In the genomic region with DNA sequence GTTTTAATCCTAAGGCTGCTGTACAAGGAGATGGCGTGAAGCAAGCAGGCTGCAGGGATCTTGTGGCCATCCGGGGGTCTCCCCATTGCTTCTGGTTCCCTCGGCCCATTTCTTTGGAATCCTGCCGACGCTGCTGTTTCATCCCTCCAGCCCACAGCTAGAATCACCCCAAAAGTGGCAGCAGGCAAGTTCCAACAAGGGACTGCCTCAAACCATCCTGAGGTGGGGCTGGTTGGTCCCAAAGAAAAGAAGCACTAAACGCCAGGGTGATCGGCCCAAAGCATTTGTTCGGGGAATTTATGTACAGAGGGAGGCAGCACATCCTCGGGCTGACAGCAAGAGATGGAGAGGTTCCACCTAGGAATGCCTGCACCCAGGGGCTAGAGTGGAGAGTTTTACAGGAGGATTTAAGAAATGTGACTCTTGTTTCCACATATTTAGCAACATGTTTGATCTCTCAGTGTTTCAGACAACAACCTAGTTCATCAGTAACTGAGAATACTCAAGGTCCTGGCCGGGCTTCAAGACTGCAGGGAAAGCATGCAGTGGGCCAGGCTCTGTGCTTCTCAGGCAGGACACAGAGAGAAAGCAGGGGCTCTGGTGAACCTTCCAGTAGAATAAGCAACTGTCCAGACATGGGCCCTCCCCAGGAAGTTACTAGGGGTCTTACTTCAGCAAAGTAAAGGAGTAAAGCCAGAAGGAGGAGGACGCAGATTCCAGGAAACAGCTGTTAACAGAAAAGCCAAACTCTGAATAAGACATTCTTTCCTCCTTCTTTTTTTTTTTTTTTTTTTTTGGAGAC, we compare ENCODE assay signal across 18 cellular contexts. TPM values are rescaled to one million over a fixed set of nuclear protein-coding genes. Genes with fewer than 3 reads are reported as not detected.
DNase-seq lines count a peak whose midpoint lies in the region; ATAC-seq and TF ChIP-seq lines count a peak whose summit lies in the region.
"Had no signal": no experiment of that assay in that cellular context is flagged by ENCODE, and none has a peak within 500 bp of the region (broad histone marks: within the 10 kb centered on the region; RNA-seq: fewer than 3 reads in every experiment).

No MANE protein-coding gene starts in this region.

- DNase-seq in left cardiac atrium (peak; percentile 25), left ventricle myocardium superior (no peak), mesothelial cell of epicardium (ENCODE audit: low spot score in 2 of 2, unreplicated experiment in 2 of 2) (no peak), type B pancreatic cell (ENCODE audit: extremely low spot score, unreplicated experiment) (no peak), NCI-H187 treated with DMSO at 0.1 percent for 48 hours (lab: John Stamatoyannopoulos, UW) (no peak), PC-3 (no peak)
- DNase-seq: activated effector memory CD4-positive, alpha-beta T cell treated with anti-CD3 and anti-CD28 coated beads, Interleukin-2, amount 50 U/mL, for 16 hours; KG1; kidney glomerular epithelial cell; NCI-H1105 treated with DMSO at 0.1 percent for 48 hours; Peyer's patch; stimulated activated naive CD8-positive, alpha-beta T cell treated with anti-CD3 and anti-CD28 coated beads, Interleukin-15, amount 100 ng/mL, for 72 hours had no signal

- H3F3A ChIP-seq in PC-3 (ENCODE audit: low read length, unreplicated experiment): peaks cover 4% of the 10 kb centered on the region

- H3K4me1 Mint-ChIP-seq in brain (peaks cover 32% of the 10 kb centered on the region), mesothelial cell of epicardium (peaks cover 23% of the 10 kb centered on the region), type B pancreatic cell (ENCODE audit: unreplicated experiment) (peaks cover 23% of the 10 kb centered on the region)

- H3K27ac Mint-ChIP-seq in brain (peak overlapping the region in 3 of 5 experiments; percentile 42 to 75 (median 50)), mesothelial cell of epicardium (peak overlapping the region; percentile 71), type B pancreatic cell (peak overlapping the region; percentile 46)
- H3K27ac Mint-ChIP-seq: dendritic cell treated with granulocyte-macrophage colony-stimulating factor and Interleukin-4, amounts not matched to agents 40 ng/mL and 50 ng/mL, for 4 days had no signal

- H3K4me3 ChIP-seq in PC-3 (ENCODE audit: low read length): no peak overlapping the region
- H3K4me3 ChIP-seq: ascending aorta, Peyer's patch, prostate gland had no signal

- H3K36me3 Mint-ChIP-seq in brain (no peaks in the 10 kb centered on the region), mesothelial cell of epicardium (peaks cover 3% of the 10 kb centered on the region), type B pancreatic cell (no peaks in the 10 kb centered on the region)

- no peak overlapping the region for H2AFZ ChIP-seq in PC-3 (ENCODE audit: low read length)

- peaks cover 5% of the 10 kb centered on the region for H3K27me3 Mint-ChIP-seq in brain
- H3K27me3 Mint-ChIP-seq in mesothelial cell of epicardium (ENCODE audit: low read depth): no peaks in the 10 kb centered on the region
- no peaks in the 10 kb centered on the region for H3K27me3 Mint-ChIP-seq in type B pancreatic cell
- H3K27me3 Mint-ChIP-seq: dendritic cell treated with granulocyte-macrophage colony-stimulating factor and Interleukin-4, amounts not matched to agents 40 ng/mL and 50 ng/mL, for 4 days; stimulated activated naive CD8-positive, alpha-beta T cell treated with anti-CD3 and anti-CD28 coated beads, Interleukin-15, amount 100 ng/mL, for 72 hours had no signal

- peak overlapping the region in 2 of 5 experiments; percentile 44 to 79 for H3K4me3 Mint-ChIP-seq in brain
- H3K4me3 Mint-ChIP-seq in mesothelial cell of epicardium: no peak overlapping the region
- no peak overlapping the region for H3K4me3 Mint-ChIP-seq in type B pancreatic cell
- H3K4me3 Mint-ChIP-seq: dendritic cell treated with granulocyte-macrophage colony-stimulating factor and Interleukin-4, amounts not matched to agents 40 ng/mL and 50 ng/mL, for 4 days; stimulated activated naive CD8-positive, alpha-beta T cell treated with anti-CD3 and anti-CD28 coated beads, Interleukin-15, amount 100 ng/mL, for 72 hours had no signal

- no peaks in the 10 kb centered on the region for H3K9me2 ChIP-seq in PC-3 (replicated peaks; ENCODE audit: low read length)

- intact Hi-C loops in left cardiac atrium (cut with DNase I) (loop anchor here in 1 of 2 donors (5.0 kb wide), 1 partner anchor 49 kb away; no protein-coding TSS in a partner anchor), left ventricle myocardium superior (cut with micrococcal nuclease) (no loop called here), PC-3 (cut with micrococcal nuclease) (loop anchor here (10.0 kb wide), 1 partner anchor 546 kb away; no protein-coding TSS in a partner anchor)

- H3K9ac ChIP-seq in PC-3 (ENCODE audit: low read length): no peak overlapping the region

- H3K27ac ChIP-seq in PC-3 (ENCODE audit: low read length): no peak overlapping the region

- H3K4me1 ChIP-seq in PC-3 (ENCODE audit: insufficient read depth, low read length): peaks cover 16% of the 10 kb centered on the region

- H3K27me3 ChIP-seq in PC-3 (ENCODE audit: low read length): no peaks in the 10 kb centered on the region
- H3K27me3 ChIP-seq: ascending aorta, Peyer's patch had no signal

- H3K4me2 ChIP-seq in PC-3 (ENCODE audit: low read length): no peak overlapping the region

- no peaks in the 10 kb centered on the region for H4K20me1 ChIP-seq in PC-3 (ENCODE audit: low read length)

- TF ChIP-seq CTCF in brain (conservative IDR thresholded peaks at IDR 0.05) (no peak), mesothelial cell of epicardium (IDR thresholded peaks at IDR 0.05; ENCODE audit: unreplicated experiment) (no peak), type B pancreatic cell (conservative IDR thresholded peaks at IDR 0.05) (no peak), PC-3 (conservative IDR thresholded peaks at IDR 0.05; ENCODE audit: low read depth, low read length) (no peak)

- no peaks in the 10 kb centered on the region for H3K9me3 ChIP-seq in PC-3 (ENCODE audit: low read length)
- H3K9me3 ChIP-seq: ascending aorta, Peyer's patch, prostate gland had no signal

- H3K9me3 Mint-ChIP-seq in brain (no peaks in the 10 kb centered on the region), mesothelial cell of epicardium (no peaks in the 10 kb centered on the region), type B pancreatic cell (no peaks in the 10 kb centered on the region)
- H3K9me3 Mint-ChIP-seq: dendritic cell treated with granulocyte-macrophage colony-stimulating factor and Interleukin-4, amounts not matched to agents 40 ng/mL and 50 ng/mL, for 4 days; stimulated activated naive CD8-positive, alpha-beta T cell treated with anti-CD3 and anti-CD28 coated beads, Interleukin-15, amount 100 ng/mL, for 72 hours had no signal

- peaks cover 19% of the 10 kb centered on the region for H3K79me2 ChIP-seq in PC-3 (ENCODE audit: low read length)

- POLR2A ChIA-PET in PC-3 (lab: Charles Lee; ENCODE audit: unreplicated experiment): no interaction called here

- CTCF ChIA-PET in PC-3 (lab: Charles Lee): no interaction called here

- no peak for ATAC-seq in left cardiac atrium
- ATAC-seq in left ventricle myocardium superior: no peak
- ATAC-seq in PC-3: no peak
- no peak for ATAC-seq in HG02678 (IDR thresholded peaks at IDR 0.05; ENCODE audit: unreplicated experiment)
- ATAC-seq: stimulated activated naive CD8-positive, alpha-beta T cell treated with anti-CD3 and anti-CD28 coated beads, Interleukin-15, amount 100 ng/mL, for 72 hours had no signal

- H3K36me3 ChIP-seq in PC-3 (ENCODE audit: low read depth, low read length): no peaks in the 10 kb centered on the region
- H3K36me3 ChIP-seq: ascending aorta, Peyer's patch, prostate gland had no signal

- BruUV-seq in PC-3 (replicated peaks; lab: Mats Ljungman, UMichigan): no TSS peak

RNA-seq across cellular contexts. Expression of a gene that starts 4.3 kb away (rescaled TPM):
- total RNA-seq in left cardiac atrium (10 to 100 TPM; 56.4 to 58.1 TPM), left ventricle myocardium superior (131 TPM), mesothelial cell of epicardium (110 to 117 TPM (median 112 TPM) in 3 replicates), type B pancreatic cell (ENCODE audit: low replicate concordance) (73.6 and 114 TPM in 2 replicates), PC-3 (2014; rRNA removed) (164 and 218 TPM in 2 replicates)
- polyA plus RNA-seq in brain (ENCODE audit: insufficient read depth, low read depth, low replicate concordance): 27.2 TPM

RNA-seq across cellular contexts. Expression of a gene that starts 11.1 kb away (rescaled TPM):
- 1 to 10 TPM; 1.3 to 2.5 TPM for total RNA-seq in left cardiac atrium
- 3.6 TPM for total RNA-seq in left ventricle myocardium superior
- 21.7 TPM for polyA plus RNA-seq in brain (ENCODE audit: insufficient read depth, low read depth, low replicate concordance)
- 5.4 to 6.2 TPM (median 5.4 TPM) in 3 replicates for total RNA-seq in mesothelial cell of epicardium
- 8.9 and 9.3 TPM in 2 replicates for total RNA-seq in type B pancreatic cell (ENCODE audit: low replicate concordance)
- 7.9 and 8.8 TPM in 2 replicates for total RNA-seq in PC-3 (2014; rRNA removed)

RNA-seq across cellular contexts. Expression of a gene that starts 21.0 kb away (rescaled TPM):
- total RNA-seq in left cardiac atrium (10 to 100 TPM in 1 of 2 donors, 1 to 10 TPM in 1; 9.5 to 11.0 TPM), left ventricle myocardium superior (47.9 TPM), mesothelial cell of epicardium (63.8 to 70.3 TPM (median 65.4 TPM) in 3 replicates), type B pancreatic cell (ENCODE audit: low replicate concordance) (2.2 and 6.8 TPM in 2 replicates), PC-3 (2014; rRNA removed) (25.9 and 28.4 TPM in 2 replicates)
- polyA plus RNA-seq in brain (ENCODE audit: insufficient read depth, low read depth, low replicate concordance): not detected
- total RNA-seq: H4 had no signal

RNA-seq across cellular contexts. Expression of a gene that starts 36.3 kb away (rescaled TPM):
- total RNA-seq in left cardiac atrium: 100 to 1,000 TPM; 107 to 118 TPM
- 118 TPM for total RNA-seq in left ventricle myocardium superior
- polyA plus RNA-seq in brain (ENCODE audit: insufficient read depth, low read depth, low replicate concordance): 231 TPM
- total RNA-seq in mesothelial cell of epicardium: 97.2 to 98.8 TPM (median 97.4 TPM) in 3 replicates
- 117 and 126 TPM in 2 replicates for total RNA-seq in type B pancreatic cell (ENCODE audit: low replicate concordance)
- total RNA-seq in PC-3 (2014; rRNA removed): 283 and 310 TPM in 2 replicates

RNA-seq across cellular contexts. Expression of a gene that starts 47.8 kb away (rescaled TPM):
- 10 to 100 TPM; 17.0 to 18.8 TPM for total RNA-seq in left cardiac atrium
- 26.1 TPM for total RNA-seq in left ventricle myocardium superior
- 46.9 TPM for polyA plus RNA-seq in brain (ENCODE audit: insufficient read depth, low read depth, low replicate concordance)
- total RNA-seq in mesothelial cell of epicardium: 25.2 to 27.2 TPM (median 26.6 TPM) in 3 replicates
- 21.8 and 26.5 TPM in 2 replicates for total RNA-seq in type B pancreatic cell (ENCODE audit: low replicate concordance)
- 38.6 and 50.4 TPM in 2 replicates for total RNA-seq in PC-3 (2014; rRNA removed)
